In the genomic region with DNA sequence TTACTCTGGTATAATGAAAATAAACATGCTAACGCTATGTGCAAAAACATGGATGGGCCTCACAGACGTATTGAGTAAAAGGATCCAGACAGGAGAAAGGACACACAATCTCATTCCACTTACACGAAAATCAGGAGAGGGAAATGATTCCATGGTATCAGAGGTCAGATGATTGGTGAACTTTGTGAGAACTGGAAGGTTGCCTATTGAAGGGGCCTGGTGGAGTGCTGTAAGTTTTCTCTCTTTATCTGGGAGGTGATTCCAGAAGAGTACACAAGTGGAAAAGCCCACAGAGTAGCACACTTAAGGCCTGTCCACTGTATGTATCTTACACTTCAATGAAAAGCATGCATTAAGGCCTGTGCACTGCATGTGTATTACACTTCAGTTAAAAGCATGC, we compare ENCODE assay signal across 29 cellular contexts. TPM values are rescaled to one million over a fixed set of nuclear protein-coding genes. Genes with fewer than 3 reads are reported as not detected.
"Had no signal": no experiment of that assay in that cellular context is flagged by ENCODE, and none has a peak within 500 bp of the region (broad histone marks: within the 10 kb centered on the region; RNA-seq: fewer than 3 reads in every experiment).

No MANE protein-coding gene starts in this region.

- H3K9me3 ChIP-seq: ascending aorta, lower lobe of right lung, uterus had no signal

- H3K27ac Mint-ChIP-seq: activated CD4-positive, alpha-beta memory T cell treated with anti-CD3 and anti-CD28 coated beads, Interleukin-2, amount 10 ng/mL, durations not matched to agents 7 days and 5 days; activated CD4-positive, alpha-beta T cell treated with anti-CD3 and anti-CD28 coated beads, Interleukin-2, amount 10 ng/mL, durations not matched to agents 7 days and 5 days; activated naive CD4-positive, alpha-beta T cell treated with anti-CD3 and anti-CD28 coated beads, Interleukin-2, amount 10 ng/mL, durations not matched to agents 7 days and 5 days; activated naive CD8-positive, alpha-beta T cell treated with anti-CD3 and anti-CD28 coated beads, Interleukin-2, amount 10 ng/mL, durations not matched to agents 7 days and 5 days; activated T-cell treated with anti-CD3 and anti-CD28 coated beads, Interleukin-2, amount 50 U/mL, for 24 hours; natural killer cell; T-helper 17 cell; type B pancreatic cell had no signal

- H3K9me3 Mint-ChIP-seq: activated CD4-positive, alpha-beta memory T cell treated with anti-CD3 and anti-CD28 coated beads, Interleukin-2, amount 10 ng/mL, durations not matched to agents 7 days and 5 days; activated CD4-positive, alpha-beta T cell treated with anti-CD3 and anti-CD28 coated beads, Interleukin-2, amount 10 ng/mL, durations not matched to agents 7 days and 5 days; activated naive CD4-positive, alpha-beta T cell treated with anti-CD3 and anti-CD28 coated beads, Interleukin-2, amount 10 ng/mL, durations not matched to agents 7 days and 5 days; activated naive CD8-positive, alpha-beta T cell treated with anti-CD3 and anti-CD28 coated beads, Interleukin-2, amount 10 ng/mL, durations not matched to agents 7 days and 5 days; activated T-cell treated with anti-CD3 and anti-CD28 coated beads, Interleukin-2, amount 50 U/mL, for 24 hours; brain; natural killer cell; type B pancreatic cell had no signal

- H3K4me3 Mint-ChIP-seq: activated CD4-positive, alpha-beta memory T cell treated with anti-CD3 and anti-CD28 coated beads, Interleukin-2, amount 10 ng/mL, durations not matched to agents 7 days and 5 days; activated CD4-positive, alpha-beta T cell treated with anti-CD3 and anti-CD28 coated beads, Interleukin-2, amount 10 ng/mL, durations not matched to agents 7 days and 5 days; activated naive CD4-positive, alpha-beta T cell treated with anti-CD3 and anti-CD28 coated beads, Interleukin-2, amount 10 ng/mL, durations not matched to agents 7 days and 5 days; activated naive CD8-positive, alpha-beta T cell treated with anti-CD3 and anti-CD28 coated beads, Interleukin-2, amount 10 ng/mL, durations not matched to agents 7 days and 5 days; activated T-cell treated with anti-CD3 and anti-CD28 coated beads, Interleukin-2, amount 50 U/mL, for 24 hours; brain; natural killer cell; T-helper 17 cell; type B pancreatic cell had no signal

- H3K27me3 ChIP-seq: ascending aorta, cardiac muscle cell, dorsolateral prefrontal cortex, hepatocyte, uterus had no signal

- H3K4me3 ChIP-seq: ascending aorta, cardiac muscle cell, coronary artery, dorsolateral prefrontal cortex, hepatocyte, lower lobe of right lung, uterus had no signal

- ATAC-seq: esophagus mucosa; lower lobe of right lung; right cardiac atrium; stimulated activated naive CD8-positive, alpha-beta T cell treated with anti-CD3 and anti-CD28 coated beads, Interleukin-15, Interleukin-2, amounts not matched to agents 100 U/mL and 50 U/mL, for 24 hours; T-helper 17 cell had no signal

- DNase-seq: activated CD4-positive, alpha-beta memory T cell treated with anti-CD3 and anti-CD28 coated beads, Interleukin-2, amount 10 ng/mL, durations not matched to agents 7 days and 5 days; activated CD4-positive, alpha-beta T cell treated with anti-CD3 and anti-CD28 coated beads for 1 hour; activated CD4-positive, alpha-beta T cell treated with anti-CD3 and anti-CD28 coated beads, Interleukin-2, amount 10 ng/mL, durations not matched to agents 7 days and 5 days; activated CD8-positive, alpha-beta memory T cell treated with anti-CD3 and anti-CD28 coated beads, Interleukin-2, amount 50 U/mL, for 48 hours; activated gamma-delta T cell; activated naive CD4-positive, alpha-beta T cell treated with anti-CD3 and anti-CD28 coated beads, Interleukin-2, amount 10 ng/mL, durations not matched to agents 7 days and 5 days; activated naive CD8-positive, alpha-beta T cell treated with anti-CD3 and anti-CD28 coated beads, Interleukin-2, amount 10 ng/mL, durations not matched to agents 7 days and 5 days; activated T-cell treated with anti-CD3 and anti-CD28 coated beads, Interleukin-2, amount 50 U/mL, for 24 hours; dorsolateral prefrontal cortex; effector memory CD4-positive, alpha-beta T cell; glutamatergic neuron; kidney; lower lobe of right lung; mesendoderm; natural killer cell; right cardiac atrium; stimulated activated CD4-positive, alpha-beta T cell treated with anti-CD3 and anti-CD28 coated beads, Interleukin-2, amount 100 ng/mL, for 48 hours; stimulated activated naive CD8-positive, alpha-beta T cell treated with anti-CD3 and anti-CD28 coated beads, Interleukin-15, Interleukin-2, amounts not matched to agents 100 U/mL and 50 U/mL, for 24 hours; T-helper 17 cell; T1000; uterus had no signal

- H3K4me1 Mint-ChIP-seq: activated CD4-positive, alpha-beta memory T cell treated with anti-CD3 and anti-CD28 coated beads, Interleukin-2, amount 10 ng/mL, durations not matched to agents 7 days and 5 days; activated CD4-positive, alpha-beta T cell treated with anti-CD3 and anti-CD28 coated beads, Interleukin-2, amount 10 ng/mL, durations not matched to agents 7 days and 5 days; activated naive CD4-positive, alpha-beta T cell treated with anti-CD3 and anti-CD28 coated beads, Interleukin-2, amount 10 ng/mL, durations not matched to agents 7 days and 5 days; activated naive CD8-positive, alpha-beta T cell treated with anti-CD3 and anti-CD28 coated beads, Interleukin-2, amount 10 ng/mL, durations not matched to agents 7 days and 5 days; brain; natural killer cell; T-helper 17 cell had no signal

- H3K36me3 ChIP-seq: cardiac muscle cell, uterus had no signal

- H3K27me3 Mint-ChIP-seq: activated CD4-positive, alpha-beta memory T cell treated with anti-CD3 and anti-CD28 coated beads, Interleukin-2, amount 10 ng/mL, durations not matched to agents 7 days and 5 days; activated CD4-positive, alpha-beta T cell treated with anti-CD3 and anti-CD28 coated beads, Interleukin-2, amount 10 ng/mL, durations not matched to agents 7 days and 5 days; activated naive CD4-positive, alpha-beta T cell treated with anti-CD3 and anti-CD28 coated beads, Interleukin-2, amount 10 ng/mL, durations not matched to agents 7 days and 5 days; activated naive CD8-positive, alpha-beta T cell treated with anti-CD3 and anti-CD28 coated beads, Interleukin-2, amount 10 ng/mL, durations not matched to agents 7 days and 5 days; activated T-cell treated with anti-CD3 and anti-CD28 coated beads, Interleukin-2, amount 50 U/mL, for 24 hours; brain; T-helper 17 cell; type B pancreatic cell had no signal

- H3K27ac ChIP-seq: ascending aorta, cardiac muscle cell, coronary artery, dorsolateral prefrontal cortex, hepatocyte, lower lobe of right lung, uterus had no signal

- H3K36me3 Mint-ChIP-seq: activated naive CD4-positive, alpha-beta T cell treated with anti-CD3 and anti-CD28 coated beads, Interleukin-2, amount 10 ng/mL, durations not matched to agents 7 days and 5 days; activated naive CD8-positive, alpha-beta T cell treated with anti-CD3 and anti-CD28 coated beads, Interleukin-2, amount 10 ng/mL, durations not matched to agents 7 days and 5 days; brain; natural killer cell; type B pancreatic cell had no signal

- H3K4me1 ChIP-seq: ascending aorta, lower lobe of right lung, uterus had no signal

RNA-seq across cellular contexts. Expression of a gene that starts 10.2 kb away (rescaled TPM):
- total RNA-seq: activated CD4-positive, alpha-beta memory T cell treated with anti-CD3 and anti-CD28 coated beads, Interleukin-2, amount 10 ng/mL, durations not matched to agents 7 days and 5 days; activated naive CD8-positive, alpha-beta T cell treated with anti-CD3 and anti-CD28 coated beads, Interleukin-2, amount 10 ng/mL, durations not matched to agents 7 days and 5 days; esophagus mucosa; kidney; lower lobe of right lung; mononuclear cell had no signal

RNA-seq across cellular contexts. Expression of a gene that starts 34.6 kb away (rescaled TPM):
- total RNA-seq: activated CD4-positive, alpha-beta memory T cell treated with anti-CD3 and anti-CD28 coated beads, Interleukin-2, amount 10 ng/mL, durations not matched to agents 7 days and 5 days; activated naive CD8-positive, alpha-beta T cell treated with anti-CD3 and anti-CD28 coated beads, Interleukin-2, amount 10 ng/mL, durations not matched to agents 7 days and 5 days; mononuclear cell had no signal
- polyA plus RNA-seq: cardiac muscle cell had no signal
